ENCODE assay signal across 28 cellular contexts in the genomic region with DNA sequence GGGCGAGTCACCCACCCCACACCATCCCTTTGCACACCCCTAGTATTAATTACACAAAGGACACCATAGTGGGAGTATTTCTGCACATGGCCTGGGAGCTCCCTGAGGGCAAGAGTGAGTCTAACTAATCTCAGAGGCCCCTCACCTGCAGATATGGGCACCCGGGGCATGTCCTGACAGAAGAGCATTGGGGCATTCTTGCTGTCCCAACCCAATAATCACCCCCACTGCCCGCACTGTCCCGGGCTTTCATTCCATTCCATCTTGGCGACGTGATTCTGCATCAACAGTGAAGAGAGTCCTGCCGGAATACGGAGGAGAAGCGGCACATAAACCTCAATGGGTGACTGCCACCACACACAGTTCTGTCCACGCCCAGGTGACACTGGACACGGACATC.
"Had no signal": no experiment of that assay in that cellular context is flagged by ENCODE, and none has a peak within 500 bp of the region (broad histone marks: within the 10 kb centered on the region; RNA-seq: fewer than 3 reads in every experiment).

No MANE protein-coding gene starts in this region.

- H3K4me1 ChIP-seq: left lung, parathyroid adenoma, psoas muscle, right lobe of liver, suprapubic skin, uterus had no signal

- DNase-seq: hypothalamus; immature natural killer cell; kidney; left colon; left lung; mesendoderm; naive B cell; natural killer cell; occipital lobe; right lobe of liver; stimulated activated CD4-positive, alpha-beta T cell treated with anti-CD3 and anti-CD28 coated beads, Interleukin-1b, Interleukin-23, amount 100 ng/mL, for 48 hours; stimulated activated CD4-positive, alpha-beta T cell treated with anti-CD3 and anti-CD28 coated beads, Interleukin-2, amount 100 ng/mL, for 48 hours; stimulated activated CD4-positive, alpha-beta T cell treated with anti-CD3 and anti-CD28 coated beads, Interleukin-4, amount 100 ng/mL, for 4 hours; stimulated activated CD8-positive, alpha-beta memory T cell treated with anti-CD3 and anti-CD28 coated beads, Interleukin-4, amount 100 ng/mL, for 48 hours; stimulated activated naive B cell treated with anti-CD40 and anti-IgM and Interleukin-4, amounts not matched to agents 10 μg/mL and 1 μg/mL and 100 μg/mL, for 72 hours; stimulated activated naive CD8-positive, alpha-beta T cell treated with anti-CD3 and anti-CD28 coated beads, Interleukin-15, Interleukin-2, amounts not matched to agents 100 U/mL and 50 U/mL, for 24 hours; stomach; tibial artery; uterus had no signal

- H3K27me3 ChIP-seq: left lung, neutrophil, right lobe of liver, stomach, uterus had no signal

- H3K36me3 ChIP-seq: left lung, neutrophil, right lobe of liver, stomach, suprapubic skin, thoracic aorta, tibial artery, uterus had no signal

- H3K4me1 Mint-ChIP-seq: immature natural killer cell; natural killer cell; stimulated activated naive B cell treated with anti-CD40 and anti-IgM and Interleukin-4, amounts not matched to agents 10 μg/mL and 1 μg/mL and 100 μg/mL, for 72 hours had no signal

- H3K9me3 Mint-ChIP-seq: immature natural killer cell; mesothelial cell of epicardium; naive B cell; natural killer cell; stimulated activated naive B cell treated with anti-CD40 and anti-IgM and Interleukin-4, amounts not matched to agents 10 μg/mL and 1 μg/mL and 100 μg/mL, for 72 hours; type B pancreatic cell had no signal

- H3K4me3 Mint-ChIP-seq: immature natural killer cell; mesothelial cell of epicardium; naive B cell; natural killer cell; stimulated activated naive B cell treated with anti-CD40 and anti-IgM and Interleukin-4, amounts not matched to agents 10 μg/mL and 1 μg/mL and 100 μg/mL, for 72 hours; type B pancreatic cell had no signal

- ATAC-seq: left colon; left lung; natural killer cell; psoas muscle; stimulated activated naive B cell treated with anti-CD40 and anti-IgM and Interleukin-4, amounts not matched to agents 10 μg/mL and 1 μg/mL and 100 μg/mL, for 72 hours; stimulated activated naive CD8-positive, alpha-beta T cell treated with anti-CD3 and anti-CD28 coated beads, Interleukin-15, Interleukin-2, amounts not matched to agents 100 U/mL and 50 U/mL, for 24 hours had no signal

- H3K36me3 Mint-ChIP-seq: immature natural killer cell; mesothelial cell of epicardium; naive B cell; natural killer cell; stimulated activated naive B cell treated with anti-CD40 and anti-IgM and Interleukin-4, amounts not matched to agents 10 μg/mL and 1 μg/mL and 100 μg/mL, for 72 hours; type B pancreatic cell had no signal

- H3K27ac Mint-ChIP-seq: mesothelial cell of epicardium; natural killer cell; stimulated activated naive B cell treated with anti-CD40 and anti-IgM and Interleukin-4, amounts not matched to agents 10 μg/mL and 1 μg/mL and 100 μg/mL, for 72 hours; type B pancreatic cell had no signal

- H3K4me2 ChIP-seq: smooth muscle cell had no signal

- H2AFZ ChIP-seq: parathyroid adenoma had no signal

- H3K9ac ChIP-seq: parathyroid adenoma had no signal

- H3K9me3 ChIP-seq: left lung, neutrophil, psoas muscle, right lobe of liver, stomach, suprapubic skin, thoracic aorta, tibial artery, uterus had no signal

- H3K4me3 ChIP-seq: left lung, lung, psoas muscle, right lobe of liver, smooth muscle cell, stomach, suprapubic skin, thoracic aorta, tibial artery, uterus had no signal

- H3K27ac ChIP-seq: left lung, neutrophil, parathyroid adenoma, psoas muscle, right lobe of liver, suprapubic skin, uterus had no signal
